17 cellular contexts compared by ENCODE assay signal in the genomic region with DNA sequence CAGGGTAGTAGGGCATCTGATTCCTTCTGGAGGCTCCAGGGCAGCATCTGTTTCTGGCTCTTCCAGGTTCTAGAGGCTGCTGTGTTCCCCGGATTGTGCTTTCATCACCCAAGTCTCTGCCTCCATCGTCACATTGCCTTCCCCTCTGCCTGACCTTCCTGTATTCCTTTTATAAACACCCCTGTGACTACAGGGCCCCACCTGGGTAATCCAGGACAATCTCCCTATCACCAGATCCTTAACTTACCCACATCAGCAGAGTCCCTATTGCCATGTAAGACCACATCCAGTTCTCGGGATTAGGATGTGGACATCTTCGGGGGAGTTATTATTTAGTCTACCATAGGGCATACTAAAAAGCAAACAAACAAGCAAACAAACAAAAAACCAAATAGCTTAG. TPM values are rescaled to one million over a fixed set of nuclear protein-coding genes. Genes with fewer than 3 reads are reported as not detected.
DNase-seq lines count a peak whose midpoint lies in the region; ATAC-seq and TF ChIP-seq lines count a peak whose summit lies in the region.
"Had no signal": no experiment of that assay in that cellular context is flagged by ENCODE, and none has a peak within 500 bp of the region (broad histone marks: within the 10 kb centered on the region; RNA-seq: fewer than 3 reads in every experiment).

No MANE protein-coding gene starts in this region.

- peaks cover 31% of the 10 kb centered on the region for H3F3A ChIP-seq in PC-9 (ENCODE audit: insufficient read depth, low read depth)

- H3K27me3 ChIP-seq in PC-9 (ENCODE audit: insufficient read depth, low read depth) (no peaks in the 10 kb centered on the region), mucosa of rectum (ENCODE audit: control insufficient read depth in 2 of 2, insufficient read depth in 2 of 2, low read length in 2 of 2) (no peaks in the 10 kb centered on the region)
- H3K27me3 ChIP-seq: BLaER1 treated with 17β-estradiol and CSF1 and Interleukin-3, amounts not matched to agents 10 nM and 100 nM had no signal

- H3K9me2 ChIP-seq in PC-9 (ENCODE audit: insufficient read depth) = no peaks in the 10 kb centered on the region
- H3K9me2 ChIP-seq: SK-N-SH had no signal

- H3K4me1 Mint-ChIP-seq in glutamatergic neuron (ENCODE audit: low read depth, unreplicated experiment) = peaks cover 24% of the 10 kb centered on the region

- intact Hi-C loops in PC-9 (cut with micrococcal nuclease; ENCODE audit: unreplicated experiment) = loop anchor here (5.0 kb wide), 1 partner anchor 316 kb away; no protein-coding TSS in a partner anchor

- TSS peak; percentile 88 for BruUV-seq in PC-9 (replicated peaks; lab: Mats Ljungman, UMichigan)

- 77% methylated on average over 4 of the region's 4 CpGs for WGBS in urinary bladder

- no peak overlapping the region for H2AFZ ChIP-seq in PC-9

- H3K4me1 ChIP-seq in PC-9 (replicated peaks; ENCODE audit: insufficient read depth) (peaks cover 75% of the 10 kb centered on the region), mucosa of rectum (ENCODE audit: control insufficient read depth in 2 of 2, insufficient read depth in 2 of 2, low read length in 2 of 2) (peaks cover 6 to 26% of the 10 kb centered on the region in 2 donors), urinary bladder (ENCODE audit: insufficient read depth) (no peaks in the 10 kb centered on the region)

- CTCF ChIA-PET in PC-9 (lab: Charles Lee) = interaction anchor here (0.6 to 1.7 kb wide), 2 partner anchors 74 to 421 kb away, joined by 3 to 4 read pairs; no protein-coding TSS in a partner anchor

- H3K36me3 ChIP-seq in PC-9 (ENCODE audit: low read depth) (peaks cover 9% of the 10 kb centered on the region; the same call in 1 of the 2 replicates), mucosa of rectum (ENCODE audit: control insufficient read depth in 2 of 2, insufficient read depth in 2 of 2, low read length in 2 of 2) (no peaks in the 10 kb centered on the region), urinary bladder (ENCODE audit: insufficient read depth) (no peaks in the 10 kb centered on the region)
- H3K36me3 ChIP-seq: BLaER1 treated with 17β-estradiol and CSF1 and Interleukin-3, amounts not matched to agents 10 nM and 100 nM had no signal

- DNase-seq in PC-9 (peak in 1 of 2 experiments; percentile 1), glutamatergic neuron (no peak), SHP77 (lab: John Stamatoyannopoulos, UW) (no peak)
- no peak for DNase-seq in activated CD4-positive, alpha-beta T cell treated with anti-CD3 and anti-CD28 coated beads for 4 hours
- DNase-seq: DMS153, NCI-H1048, NCI-H2107, NCI-H345, NCI-H526 treated with DMSO at 0.1 percent for 48 hours, SK-N-SH had no signal

- ATAC-seq in HG02798 (IDR thresholded peaks at IDR 0.05; ENCODE audit: poor library complexity, unreplicated experiment) (no peak), GM18907 (IDR thresholded peaks at IDR 0.05; ENCODE audit: unreplicated experiment) (no peak)
- ATAC-seq: HCT116, K562 had no signal

- no peaks in the 10 kb centered on the region for H3K36me3 Mint-ChIP-seq in glutamatergic neuron (ENCODE audit: unreplicated experiment)

- no peaks in the 10 kb centered on the region for H3K79me2 ChIP-seq in PC-9 (ENCODE audit: low read depth)

- no peaks in the 10 kb centered on the region for H4K20me1 ChIP-seq in PC-9 (ENCODE audit: insufficient read depth)
- H4K20me1 ChIP-seq: BLaER1 treated with 17β-estradiol and CSF1 and Interleukin-3, amounts not matched to agents 10 nM and 100 nM had no signal

- peak overlapping the region; percentile 66 for H3K4me2 ChIP-seq in PC-9
- H3K4me2 ChIP-seq: SK-N-SH had no signal

- H3K4me3 ChIP-seq in PC-9 = 0 out of 2 replicates have a peak overlapping the region, but pooled peaks have one; percentile 24
- H3K4me3 ChIP-seq in mucosa of rectum (ENCODE audit: low read length in 2 of 2) = no peak overlapping the region
- H3K4me3 ChIP-seq in urinary bladder (ENCODE audit: low read depth, low read length) = no peak overlapping the region
- H3K4me3 ChIP-seq: BLaER1 treated with 17β-estradiol and CSF1 and Interleukin-3, amounts not matched to agents 10 nM and 100 nM; K562 had no signal

- no peak overlapping the region for H3K4me3 Mint-ChIP-seq in glutamatergic neuron (ENCODE audit: unreplicated experiment)

- peak overlapping the region; percentile 45 for H3K27ac Mint-ChIP-seq in glutamatergic neuron (ENCODE audit: unreplicated experiment)

- H3K9ac ChIP-seq in mucosa of rectum (ENCODE audit: low read depth in 1 of 2, low read length in 2 of 2) = no peak overlapping the region
- H3K9ac ChIP-seq: BLaER1 treated with 17β-estradiol and CSF1 and Interleukin-3, amounts not matched to agents 10 nM and 100 nM; SK-N-SH had no signal

- TF ChIP-seq CTCF in PC-9 (conservative IDR thresholded peaks at IDR 0.05) (no peak), glutamatergic neuron (IDR thresholded peaks at IDR 0.05; ENCODE audit: partially characterized antibody, unreplicated experiment) (no peak)

- H3K27me3 Mint-ChIP-seq in glutamatergic neuron (ENCODE audit: unreplicated experiment) = no peaks in the 10 kb centered on the region

- H3K9me3 ChIP-seq in PC-9 (ENCODE audit: insufficient read depth, low read depth) = peaks cover 24% of the 10 kb centered on the region
- no peaks in the 10 kb centered on the region for H3K9me3 ChIP-seq in mucosa of rectum (ENCODE audit: control insufficient read depth in 2 of 2, low read length in 2 of 2)
- H3K9me3 ChIP-seq: SK-N-SH had no signal

- peaks cover 2% of the 10 kb centered on the region for H3K9me3 Mint-ChIP-seq in glutamatergic neuron (ENCODE audit: unreplicated experiment)

- POLR2A ChIA-PET in PC-9 (lab: Charles Lee; ENCODE audit: unreplicated experiment) = no interaction called here

- peak overlapping the region; percentile 84 for H3K27ac ChIP-seq in PC-9
- peak overlapping the region; percentile 44 to 55 for H3K27ac ChIP-seq in mucosa of rectum (ENCODE audit: low read depth in 2 of 2, low read length in 2 of 2)
- H3K27ac ChIP-seq in urinary bladder (ENCODE audit: low read depth) = peak overlapping the region; percentile 28
- H3K27ac ChIP-seq: BLaER1 treated with 17β-estradiol and CSF1 and Interleukin-3, amounts not matched to agents 10 nM and 100 nM had no signal

RNA-seq across cellular contexts. Expression of gene AGR3, which starts 39.4 kb away (rescaled TPM):
- total RNA-seq in PC-9 (2021) (0.57 and 0.63 TPM in 2 replicates), glutamatergic neuron (ENCODE audit: unreplicated experiment) (not detected), urinary bladder (16.8 TPM)
- 6.8 TPM for polyA plus RNA-seq in urinary bladder
- total RNA-seq: K562 had no signal
- polyA plus RNA-seq: K562, SK-N-SH had no signal

Comparison
In these comparisons a context has a peak if more than half of its experiments do, and no peak if none do; other contexts are left out.
1. H3K27ac ChIP-seq: peak in every context shown above with its lines; median percentile 84 in PC-9; 50 in mucosa of rectum; 28 in urinary bladder.
2. RNA of gene AGR3, which starts 39.4 kb away (total RNA-seq): 16.8 TPM in urinary bladder (single experiment); 0.57 to 0.63 TPM in PC-9 and not detected in glutamatergic neuron (single experiment); every median in the first group is over 10 times any median in the second.